ENCODE assay signal across 22 cellular contexts in the genomic region with DNA sequence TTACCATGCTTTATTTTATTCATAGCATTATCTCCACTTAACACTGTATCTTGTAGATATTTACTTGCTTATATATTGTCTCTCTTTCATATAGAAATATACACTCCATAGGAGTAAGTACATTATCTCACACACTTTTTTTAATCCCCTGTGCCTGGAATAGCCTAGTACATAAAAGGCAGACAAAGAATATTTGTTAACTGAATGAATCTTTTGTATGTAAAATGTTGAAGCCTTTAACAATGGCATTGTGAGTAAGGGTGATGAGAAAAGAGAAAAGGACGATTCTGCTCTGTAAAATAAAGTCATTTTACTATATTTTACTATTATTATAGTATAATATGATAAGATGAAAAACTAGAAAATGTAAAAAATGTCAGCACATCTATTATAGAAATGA.
DNase-seq lines count a peak whose midpoint lies in the region; ATAC-seq, FAIRE-seq and TF ChIP-seq lines count a peak whose summit lies in the region.
"Had no signal": no experiment of that assay in that cellular context is flagged by ENCODE, and none has a peak within 500 bp of the region (broad histone marks: within the 10 kb centered on the region; RNA-seq: fewer than 3 reads in every experiment).

No MANE protein-coding gene starts in this region.

- no peaks in the 10 kb centered on the region for H4K20me1 ChIP-seq in GM23338 (replicated peaks; ENCODE audit: insufficient read depth)

- no peaks in the 10 kb centered on the region for H3K36me3 ChIP-seq in GM23338 (ENCODE audit: insufficient read depth)
- H3K36me3 ChIP-seq: HAP-1 had no signal

- H3K27me3 ChIP-seq in GM23338 (ENCODE audit: insufficient read depth) = no peaks in the 10 kb centered on the region

- ATAC-seq in GM23338 (no peak), HG03342 (IDR thresholded peaks at IDR 0.05; ENCODE audit: unreplicated experiment) (no peak)
- ATAC-seq: CD8-positive, alpha-beta T cell had no signal

- TF ChIP-seq CTCF in GM23338 (conservative IDR thresholded peaks at IDR 0.05; ENCODE audit: low read depth in 2 of 2) = no peak

- peak; percentile 98 for FAIRE-seq in frontal cortex (lab: Jason Lieb, UNC)
- FAIRE-seq: D721Med, G401.6, GM12891, H1 had no signal

- H3K27ac ChIP-seq in GM23338 (ENCODE audit: low read depth) = no peak overlapping the region
- H3K27ac ChIP-seq: HL-60 had no signal

- peaks cover 11% of the 10 kb centered on the region for H3K9me2 ChIP-seq in GM23338 (ENCODE audit: insufficient read depth)

- peaks cover 31% of the 10 kb centered on the region for H3K9me3 Mint-ChIP-seq in GM23338

- no peaks in the 10 kb centered on the region for H3K79me2 ChIP-seq in GM23338 (replicated peaks; ENCODE audit: insufficient read depth)

- peaks cover 25% of the 10 kb centered on the region for H3K4me1 Mint-ChIP-seq in GM23338
- H3K4me1 Mint-ChIP-seq: B cell had no signal

- peaks cover 34% of the 10 kb centered on the region for H3K36me3 Mint-ChIP-seq in GM23338 (ENCODE audit: low read depth)
- H3K36me3 Mint-ChIP-seq: CD8-positive, alpha-beta T cell had no signal

- H3K4me3 ChIP-seq in GM23338 = no peak overlapping the region
- H3K4me3 ChIP-seq: HAP-1 had no signal

- H3K4me1 ChIP-seq in GM23338 (ENCODE audit: insufficient read depth) = peaks cover 27% of the 10 kb centered on the region

- no peak for DNase-seq in GM23338 (ENCODE audit: low spot score)
- peak in 1 of 2 donors; percentile 0 for DNase-seq in frontal cortex (ENCODE audit: low spot score in 2 of 2)
- DNase-seq in midbrain (lab: John Stamatoyannopoulos, UW) = peak; percentile 41
- peak; percentile 88 for DNase-seq in superior temporal gyrus (ENCODE audit: extremely low spot score)
- DNase-seq in RPMI8226 = no peak
- no peak for DNase-seq in OCI-M1 (lab: John Stamatoyannopoulos, UW)
- DNase-seq: 8988T; ACHN; C1 segment of cervical spinal cord; CD8-positive, alpha-beta T cell; COR-L47; DMS153; DMS79 treated with DMSO at 0.1 percent for 48 hours; EL had no signal

- peaks cover 1% of the 10 kb centered on the region for H3K27me3 Mint-ChIP-seq in GM23338 (ENCODE audit: insufficient read depth, low read depth, poor library complexity)
- H3K27me3 Mint-ChIP-seq: B cell had no signal

- H3K27ac Mint-ChIP-seq in GM23338 = peak overlapping the region; percentile 33; the same call in 1 of the 2 replicates
- H3K27ac Mint-ChIP-seq: B cell; CD8-positive, alpha-beta T cell had no signal

- no peak overlapping the region for H3K4me3 Mint-ChIP-seq in GM23338
- H3K4me3 Mint-ChIP-seq: B cell; CD8-positive, alpha-beta T cell had no signal

- H3K4me2 ChIP-seq in GM23338 = no peak overlapping the region

- no peak overlapping the region for H2AFZ ChIP-seq in GM23338

- no peaks in the 10 kb centered on the region for H3F3A ChIP-seq in GM23338 (replicated peaks; ENCODE audit: low read depth)

TF ChIP-seq in GM23338, 12 proteins besides CTCF, POLR2A, EP300 and RAD21 (continues in another document):
- no peak for TF ChIP-seq STAT1 (IDR thresholded peaks at IDR 0.05; ENCODE audit: unreplicated experiment)
- no peak for TF ChIP-seq CREB1 (CRISPR knock-in tag; IDR thresholded peaks at IDR 0.05; ENCODE audit: low read depth)
- no peak for TF ChIP-seq NANOG (IDR thresholded peaks at IDR 0.05; ENCODE audit: borderline replicate concordance)
- TF ChIP-seq, protein P1, sequence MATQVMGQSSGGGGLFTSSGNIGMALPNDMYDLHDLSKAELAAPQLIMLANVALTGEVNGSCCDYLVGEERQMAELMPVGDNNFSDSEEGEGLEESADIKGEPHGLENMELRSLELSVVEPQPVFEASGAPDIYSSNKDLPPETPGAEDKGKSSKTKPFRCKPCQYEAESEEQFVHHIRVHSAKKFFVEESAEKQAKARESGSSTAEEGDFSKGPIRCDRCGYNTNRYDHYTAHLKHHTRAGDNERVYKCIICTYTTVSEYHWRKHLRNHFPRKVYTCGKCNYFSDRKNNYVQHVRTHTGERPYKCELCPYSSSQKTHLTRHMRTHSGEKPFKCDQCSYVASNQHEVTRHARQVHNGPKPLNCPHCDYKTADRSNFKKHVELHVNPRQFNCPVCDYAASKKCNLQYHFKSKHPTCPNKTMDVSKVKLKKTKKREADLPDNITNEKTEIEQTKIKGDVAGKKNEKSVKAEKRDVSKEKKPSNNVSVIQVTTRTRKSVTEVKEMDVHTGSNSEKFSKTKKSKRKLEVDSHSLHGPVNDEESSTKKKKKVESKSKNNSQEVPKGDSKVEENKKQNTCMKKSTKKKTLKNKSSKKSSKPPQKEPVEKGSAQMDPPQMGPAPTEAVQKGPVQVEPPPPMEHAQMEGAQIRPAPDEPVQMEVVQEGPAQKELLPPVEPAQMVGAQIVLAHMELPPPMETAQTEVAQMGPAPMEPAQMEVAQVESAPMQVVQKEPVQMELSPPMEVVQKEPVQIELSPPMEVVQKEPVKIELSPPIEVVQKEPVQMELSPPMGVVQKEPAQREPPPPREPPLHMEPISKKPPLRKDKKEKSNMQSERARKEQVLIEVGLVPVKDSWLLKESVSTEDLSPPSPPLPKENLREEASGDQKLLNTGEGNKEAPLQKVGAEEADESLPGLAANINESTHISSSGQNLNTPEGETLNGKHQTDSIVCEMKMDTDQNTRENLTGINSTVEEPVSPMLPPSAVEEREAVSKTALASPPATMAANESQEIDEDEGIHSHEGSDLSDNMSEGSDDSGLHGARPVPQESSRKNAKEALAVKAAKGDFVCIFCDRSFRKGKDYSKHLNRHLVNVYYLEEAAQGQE (IDR thresholded peaks at IDR 0.05; ENCODE audit: unreplicated experiment) = no peak
- no peak for TF ChIP-seq ZNF331 (CRISPR knock-in tag; IDR thresholded peaks at IDR 0.05; ENCODE audit: low read depth)
- TF ChIP-seq, protein P2, sequence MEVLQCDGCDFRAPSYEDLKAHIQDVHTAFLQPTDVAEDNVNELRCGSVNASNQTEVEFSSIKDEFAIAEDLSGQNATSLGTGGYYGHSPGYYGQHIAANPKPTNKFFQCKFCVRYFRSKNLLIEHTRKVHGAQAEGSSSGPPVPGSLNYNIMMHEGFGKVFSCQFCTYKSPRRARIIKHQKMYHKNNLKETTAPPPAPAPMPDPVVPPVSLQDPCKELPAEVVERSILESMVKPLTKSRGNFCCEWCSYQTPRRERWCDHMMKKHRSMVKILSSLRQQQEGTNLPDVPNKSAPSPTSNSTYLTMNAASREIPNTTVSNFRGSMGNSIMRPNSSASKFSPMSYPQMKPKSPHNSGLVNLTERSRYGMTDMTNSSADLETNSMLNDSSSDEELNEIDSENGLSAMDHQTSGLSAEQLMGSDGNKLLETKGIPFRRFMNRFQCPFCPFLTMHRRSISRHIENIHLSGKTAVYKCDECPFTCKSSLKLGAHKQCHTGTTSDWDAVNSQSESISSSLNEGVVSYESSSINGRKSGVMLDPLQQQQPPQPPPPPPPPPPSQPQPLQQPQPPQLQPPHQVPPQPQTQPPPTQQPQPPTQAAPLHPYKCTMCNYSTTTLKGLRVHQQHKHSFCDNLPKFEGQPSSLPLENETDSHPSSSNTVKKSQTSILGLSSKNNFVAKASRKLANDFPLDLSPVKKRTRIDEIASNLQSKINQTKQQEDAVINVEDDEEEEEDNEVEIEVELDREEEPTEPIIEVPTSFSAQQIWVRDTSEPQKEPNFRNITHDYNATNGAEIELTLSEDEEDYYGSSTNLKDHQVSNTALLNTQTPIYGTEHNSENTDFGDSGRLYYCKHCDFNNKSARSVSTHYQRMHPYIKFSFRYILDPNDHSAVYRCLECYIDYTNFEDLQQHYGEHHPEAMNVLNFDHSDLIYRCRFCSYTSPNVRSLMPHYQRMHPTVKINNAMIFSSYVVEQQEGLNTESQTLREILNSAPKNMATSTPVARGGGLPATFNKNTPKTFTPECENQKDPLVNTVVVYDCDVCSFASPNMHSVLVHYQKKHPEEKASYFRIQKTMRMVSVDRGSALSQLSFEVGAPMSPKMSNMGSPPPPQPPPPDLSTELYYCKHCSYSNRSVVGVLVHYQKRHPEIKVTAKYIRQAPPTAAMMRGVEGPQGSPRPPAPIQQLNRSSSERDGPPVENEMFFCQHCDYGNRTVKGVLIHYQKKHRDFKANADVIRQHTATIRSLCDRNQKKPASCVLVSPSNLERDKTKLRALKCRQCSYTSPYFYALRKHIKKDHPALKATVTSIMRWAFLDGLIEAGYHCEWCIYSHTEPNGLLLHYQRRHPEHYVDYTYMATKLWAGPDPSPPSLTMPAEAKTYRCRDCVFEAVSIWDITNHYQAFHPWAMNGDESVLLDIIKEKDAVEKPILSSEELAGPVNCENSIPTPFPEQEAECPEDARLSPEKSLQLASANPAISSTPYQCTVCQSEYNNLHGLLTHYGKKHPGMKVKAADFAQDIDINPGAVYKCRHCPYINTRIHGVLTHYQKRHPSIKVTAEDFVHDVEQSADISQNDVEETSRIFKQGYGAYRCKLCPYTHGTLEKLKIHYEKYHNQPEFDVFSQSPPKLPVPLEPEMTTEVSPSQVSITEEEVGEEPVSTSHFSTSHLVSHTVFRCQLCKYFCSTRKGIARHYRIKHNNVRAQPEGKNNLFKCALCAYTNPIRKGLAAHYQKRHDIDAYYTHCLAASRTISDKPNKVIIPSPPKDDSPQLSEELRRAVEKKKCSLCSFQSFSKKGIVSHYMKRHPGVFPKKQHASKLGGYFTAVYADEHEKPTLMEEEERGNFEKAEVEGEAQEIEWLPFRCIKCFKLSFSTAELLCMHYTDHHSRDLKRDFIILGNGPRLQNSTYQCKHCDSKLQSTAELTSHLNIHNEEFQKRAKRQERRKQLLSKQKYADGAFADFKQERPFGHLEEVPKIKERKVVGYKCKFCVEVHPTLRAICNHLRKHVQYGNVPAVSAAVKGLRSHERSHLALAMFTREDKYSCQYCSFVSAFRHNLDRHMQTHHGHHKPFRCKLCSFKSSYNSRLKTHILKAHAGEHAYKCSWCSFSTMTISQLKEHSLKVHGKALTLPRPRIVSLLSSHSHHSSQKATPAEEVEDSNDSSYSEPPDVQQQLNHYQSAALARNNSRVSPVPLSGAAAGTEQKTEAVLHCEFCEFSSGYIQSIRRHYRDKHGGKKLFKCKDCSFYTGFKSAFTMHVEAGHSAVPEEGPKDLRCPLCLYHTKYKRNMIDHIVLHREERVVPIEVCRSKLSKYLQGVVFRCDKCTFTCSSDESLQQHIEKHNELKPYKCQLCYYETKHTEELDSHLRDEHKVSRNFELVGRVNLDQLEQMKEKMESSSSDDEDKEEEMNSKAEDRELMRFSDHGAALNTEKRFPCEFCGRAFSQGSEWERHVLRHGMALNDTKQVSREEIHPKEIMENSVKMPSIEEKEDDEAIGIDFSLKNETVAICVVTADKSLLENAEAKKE (CRISPR knock-in tag; IDR thresholded peaks at IDR 0.05) = no peak
- TF ChIP-seq, protein P3, sequence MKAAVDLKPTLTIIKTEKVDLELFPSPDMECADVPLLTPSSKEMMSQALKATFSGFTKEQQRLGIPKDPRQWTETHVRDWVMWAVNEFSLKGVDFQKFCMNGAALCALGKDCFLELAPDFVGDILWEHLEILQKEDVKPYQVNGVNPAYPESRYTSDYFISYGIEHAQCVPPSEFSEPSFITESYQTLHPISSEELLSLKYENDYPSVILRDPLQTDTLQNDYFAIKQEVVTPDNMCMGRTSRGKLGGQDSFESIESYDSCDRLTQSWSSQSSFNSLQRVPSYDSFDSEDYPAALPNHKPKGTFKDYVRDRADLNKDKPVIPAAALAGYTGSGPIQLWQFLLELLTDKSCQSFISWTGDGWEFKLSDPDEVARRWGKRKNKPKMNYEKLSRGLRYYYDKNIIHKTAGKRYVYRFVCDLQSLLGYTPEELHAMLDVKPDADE (IDR thresholded peaks at IDR 0.05) = no peak
- TF ChIP-seq JUNB (IDR thresholded peaks at IDR 0.05; ENCODE audit: unreplicated experiment) = no peak

Comparison
In these comparisons a context has a peak if more than half of its experiments do, and no peak if none do; other contexts are left out.
1. DNase-seq: peak in midbrain (single experiment) and superior temporal gyrus (single experiment); none in GM23338 (single experiment), RPMI8226 (single experiment) and OCI-M1 (single experiment).